In genomic region chr5:124474821-124475220, GRCh38 we compare ENCODE assay signal across 18 cellular contexts.
"Had no signal": no experiment of that assay in that cellular context is flagged by ENCODE, and none has a peak within 500 bp of the region (broad histone marks: within the 10 kb centered on the region; RNA-seq: fewer than 3 reads in every experiment).

No MANE protein-coding gene starts in this region.

- H3K27me3 ChIP-seq: right atrium auricular region, suprapubic skin had no signal

- H3K4me3 ChIP-seq: right atrium auricular region, skin epidermis, suprapubic skin had no signal

- ATAC-seq: activated CD4-positive, CD25-positive, alpha-beta regulatory T cell treated with anti-CD3 and anti-CD28 coated beads, Interleukin-2, amount 50 U/mL, for 24 hours; left ventricle myocardium superior; natural killer cell had no signal

- H3K9me3 ChIP-seq: right atrium auricular region, suprapubic skin had no signal

- H3K27ac ChIP-seq: right atrium auricular region, skin epidermis, suprapubic skin had no signal

- H3K4me1 ChIP-seq: right atrium auricular region, suprapubic skin had no signal

- H3K36me3 ChIP-seq: right atrium auricular region, suprapubic skin had no signal

- DNase-seq: activated CD4-positive, alpha-beta T cell treated with anti-CD3 and anti-CD28 coated beads, Interleukin-2, amount 50 U/mL, for 1 hour; activated CD8-positive, alpha-beta memory T cell treated with anti-CD3 and anti-CD28 coated beads for 24 hours; activated naive CD4-positive, alpha-beta T cell; activated naive CD8-positive, alpha-beta T cell treated with anti-CD3 and anti-CD28 coated beads, Interleukin-2, amount 10 ng/mL, durations not matched to agents 7 days and 5 days; endodermal cell; kidney glomerular epithelial cell; left ventricle myocardium superior; natural killer cell; nucleus accumbens; posterior cingulate gyrus; stimulated activated CD4-positive, alpha-beta T cell treated with anti-CD3 and anti-CD28 coated beads, Interleukin-4, amount 100 ng/mL, for 24 hours; stimulated activated naive CD4-positive, alpha-beta T cell treated with Interleukin-2 at 50 U/mL for 16 hours; T1000; trophoblast cell had no signal
